23 cellular contexts compared by ENCODE assay signal in the genomic region with DNA sequence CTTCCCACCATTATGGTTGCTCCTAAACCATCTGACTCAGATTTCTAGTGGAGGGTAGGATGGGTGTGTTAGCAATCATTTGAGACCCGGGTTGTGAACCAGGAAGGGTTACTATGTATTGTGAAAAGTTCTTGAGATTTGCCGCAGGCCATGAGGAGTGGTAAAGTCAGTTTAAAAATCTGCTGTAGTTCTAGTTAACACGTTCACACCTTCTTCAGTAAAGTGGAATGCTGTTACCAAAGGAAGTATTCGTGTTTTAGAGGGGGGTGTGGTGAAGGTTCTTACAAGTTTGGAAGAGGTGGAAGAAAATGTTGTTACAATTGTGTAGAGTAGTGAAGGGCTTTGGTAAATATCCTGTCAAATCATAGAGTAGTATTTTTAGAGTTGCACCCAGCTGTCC. TPM values are rescaled to one million over a fixed set of nuclear protein-coding genes. Genes with fewer than 3 reads are reported as not detected.
DNase-seq lines count a peak whose midpoint lies in the region; ATAC-seq, FAIRE-seq and TF ChIP-seq lines count a peak whose summit lies in the region.
"Had no signal": no experiment of that assay in that cellular context is flagged by ENCODE, and none has a peak within 500 bp of the region (broad histone marks: within the 10 kb centered on the region; RNA-seq: fewer than 3 reads in every experiment).

No MANE protein-coding gene starts in this region.

- H3K4me3 ChIP-seq in HepG2 (replicated peaks in 1 of 3; ENCODE audit: insufficient read depth in 1 of 3, low read depth in 2 of 3, low read length in 3 of 3) (no peak overlapping the region), right lobe of liver (no peak overlapping the region), neutrophil (ENCODE audit: low read depth in 1 of 2, low read length in 1 of 2) (peak overlapping the region; percentile 80 to 99)
- H3K4me3 ChIP-seq: SJSA1, suprapubic skin had no signal

- POLR2A ChIA-PET in HepG2 (lab: Yijun Ruan, JAX), result no interaction called here

- ATAC-seq in HepG2 (no peak), right lobe of liver (no peak), esophagus mucosa (peak; percentile 45)
- ATAC-seq: CD8-positive, alpha-beta T cell; heart left ventricle; stimulated activated naive B cell treated with anti-CD40 and anti-IgM and Interleukin-4, amounts not matched to agents 10 μg/mL and 1 μg/mL and 100 μg/mL, for 72 hours had no signal

- H4K20me1 ChIP-seq in HepG2 (ENCODE audit: insufficient read depth, low read length), result peaks cover 11% of the 10 kb centered on the region

- no peak overlapping the region for H2AFZ ChIP-seq in HepG2 (ENCODE audit: low read length)

- in situ Hi-C loops in HepG2 (cut with HindIII; ENCODE audit: extremely low pct_ligation_motif_present, low pct_unique_long_range_greater_than_20kb), result no loop called here

- H3K4me1 ChIP-seq in HepG2 (ENCODE audit: insufficient read depth, low read length) (peaks cover 45% of the 10 kb centered on the region), right lobe of liver (peaks cover 0 to 38% (median 4%) of the 10 kb centered on the region in 4 donors), neutrophil (ENCODE audit: control insufficient read depth in 1 of 2, insufficient read depth in 1 of 2, low read depth in 1 of 2, low read length in 1 of 2) (peaks cover 69% of the 10 kb centered on the region in 2 experiments)

- TF ChIP-seq RAD21 in HepG2 (CRISPR knock-in tag; IDR thresholded peaks at IDR 0.05), result no peak

- no peaks in the 10 kb centered on the region for H3K9me3 ChIP-seq in HepG2 (ENCODE audit: low read length)
- H3K9me3 ChIP-seq in right lobe of liver, result no peaks in the 10 kb centered on the region
- H3K9me3 ChIP-seq in neutrophil, result no peaks in the 10 kb centered on the region
- H3K9me3 ChIP-seq: heart left ventricle, SJSA1, suprapubic skin had no signal

- H3K36me3 ChIP-seq in HepG2 (replicated peaks in 1 of 2; ENCODE audit: control insufficient read depth in 1 of 2, insufficient read depth in 2 of 2, low read length in 2 of 2) (no peaks in the 10 kb centered on the region), right lobe of liver (no peaks in the 10 kb centered on the region), neutrophil (no peaks in the 10 kb centered on the region)
- H3K36me3 ChIP-seq: heart left ventricle, suprapubic skin had no signal

- FAIRE-seq in HepG2 (lab: Jason Lieb, UNC), result no peak
- FAIRE-seq: urothelium cell line had no signal

- TF ChIP-seq POLR2A in HepG2 (IDR thresholded peaks at IDR 0.05; ENCODE audit: insufficient read depth in 1 of 2, low read depth in 2 of 2, low read length in 2 of 2) (no peak), right lobe of liver (IDR thresholded peaks at IDR 0.05) (no peak)

- 89% methylated on average over 4 of the region's 4 CpGs for WGBS in HepG2 (ENCODE audit: low lambda C conversion rate)
- 78% methylated on average over 4 of the region's 4 CpGs for WGBS in right lobe of liver (ENCODE audit: insufficient coverage, low coverage, low lambda C conversion rate, missing lambda C conversion rate)

- intact Hi-C loops in HepG2 (cut with micrococcal nuclease; ENCODE audit: unreplicated experiment), result loop anchor here (10.0 kb wide), 1 partner anchor 109 kb away; no protein-coding TSS in a partner anchor
- intact Hi-C loops in right lobe of liver (cut with DNase I), result no loop called here

- TF ChIP-seq CTCF in HepG2 (CRISPR knock-in tag; IDR thresholded peaks at IDR 0.05), result no peak
- no peak for TF ChIP-seq CTCF in right lobe of liver (IDR thresholded peaks at IDR 0.05)
- TF ChIP-seq CTCF in neutrophil (IDR thresholded peaks at IDR 0.05), result no peak

- peak overlapping the region; percentile 26 for H3K4me2 ChIP-seq in HepG2 (ENCODE audit: low read depth, low read length)

- peaks cover 63% of the 10 kb centered on the region for H3K79me2 ChIP-seq in HepG2 (ENCODE audit: insufficient read depth, low read length)

- no peak overlapping the region for H3K9ac ChIP-seq in HepG2 (ENCODE audit: insufficient read depth, low read depth, low read length)

- H3K27me3 ChIP-seq in HepG2 (ENCODE audit: control insufficient read depth in 1 of 2, insufficient read depth in 2 of 2, low read length in 2 of 2), result no peaks in the 10 kb centered on the region
- H3K27me3 ChIP-seq in right lobe of liver, result no peaks in the 10 kb centered on the region
- no peaks in the 10 kb centered on the region for H3K27me3 ChIP-seq in neutrophil
- H3K27me3 ChIP-seq: heart left ventricle, SJSA1, suprapubic skin had no signal

- DNase-seq in HepG2 (ENCODE audit: low spot score) (no peak), right lobe of liver (no peak), CD1c-positive myeloid dendritic cell (ENCODE audit: extremely low spot score) (no peak), GM19240 (ENCODE audit: insufficient read length, low spot score) (no peak), NCI-H2196 (lab: John Stamatoyannopoulos, UW; ENCODE audit: unreplicated experiment) (no peak)
- no peak for DNase-seq in stimulated activated CD4-positive, alpha-beta T cell treated with anti-CD3 and anti-CD28 coated beads, Interleukin-15, amount 100 ng/mL, for 24 hours
- DNase-seq: activated CD4-positive, alpha-beta T cell treated with anti-CD3 and anti-CD28 coated beads, Interleukin-2, amount 50 U/mL, for 4 hours; activated naive CD4-positive, alpha-beta T cell treated with Interleukin-2 at 50 U/mL for 16 hours; CD8-positive, alpha-beta T cell; heart left ventricle; naive B cell; NCI-H1105; NCI-H1930; NCI-H526 treated with DMSO at 0.1 percent for 48 hours; stimulated activated CD4-positive, alpha-beta T cell treated with anti-CD3 and anti-CD28 coated beads, Interleukin-12 subunit alpha, Interleukin-12 subunit beta, amount 100 ng/mL, for 4 hours; stimulated activated CD4-positive, alpha-beta T cell treated with anti-CD3 and anti-CD28 coated beads, Interleukin-4, amount 100 ng/mL, for 4 hours; stimulated activated naive B cell treated with anti-CD40 and anti-IgM and Interleukin-4, amounts not matched to agents 10 μg/mL and 1 μg/mL and 100 μg/mL, for 72 hours; T-helper 1 cell had no signal

- BruUV-seq in HepG2 (replicated peaks; lab: Mats Ljungman, UMichigan), result no TSS peak

- TF ChIP-seq EP300 in HepG2 (IDR thresholded peaks at IDR 0.05; ENCODE audit: low read depth in 2 of 2, low read length in 2 of 2) (no peak), HepG2 (CRISPR knock-in tag; IDR thresholded peaks at IDR 0.05; ENCODE audit: borderline replicate concordance) (no peak)

- H3K27ac ChIP-seq in HepG2 (ENCODE audit: extremely low read length, insufficient read depth, low read length) (no peak overlapping the region), right lobe of liver (no peak overlapping the region), neutrophil (peak overlapping the region; percentile 98)
- H3K27ac ChIP-seq: SJSA1, suprapubic skin had no signal

- CTCF ChIA-PET in HepG2 (lab: Yijun Ruan, JAX; ENCODE audit: low intra/inter-chr PET ratio, low total read pairs), result no interaction called here

RNA-seq across cellular contexts. Expression of a gene that starts 2.6 kb away (rescaled TPM):
- total RNA-seq in HepG2 (2016; rRNA removed; fragmentation: Illumina TruSeq; extraction: Trizol) (12.6 and 15.8 TPM in 2 replicates), right lobe of liver (10 to 100 TPM; 14.5 to 19.2 (median 18.2) TPM), esophagus mucosa (31.3 TPM)
- 8.7 and 10.0 TPM in 2 replicates for total RNA-seq in HepG2 (2016; cell fraction: cytosol; rRNA removed; fragmentation: Illumina TruSeq; extraction: Trizol; ENCODE audit: low read depth)
- total RNA-seq in HepG2 (2016; cell fraction: insoluble cytoplasmic fraction; rRNA removed; fragmentation: Illumina TruSeq; extraction: Trizol), result 13.0 and 14.8 TPM in 2 replicates
- total RNA-seq in HepG2 (2016; cell fraction: membrane; rRNA removed; fragmentation: Illumina TruSeq; extraction: Trizol), result 5.7 and 6.5 TPM in 2 replicates
- total RNA-seq in HepG2 (2016; cell fraction: nucleus; rRNA removed; fragmentation: Illumina TruSeq; extraction: Trizol), result 13.8 and 18.4 TPM in 2 replicates
- 24.8 and 29.8 TPM in 2 replicates for polyA plus RNA-seq in HepG2 (2011; rRNA removed)
- polyA plus RNA-seq in HepG2 (2011; cell fraction: cytosol; rRNA removed), result 11.2 and 11.6 TPM in 2 replicates
- 118 TPM in 2 replicates for polyA plus RNA-seq in HepG2 (2011; cell fraction: nucleus; rRNA removed)
- polyA plus RNA-seq in HepG2 (2012), result 13.5 and 15.0 TPM in 2 replicates
- polyA plus RNA-seq in HepG2 (2016; cell fraction: cytosol; fragmentation: Illumina TruSeq; extraction: Trizol; ENCODE audit: low read depth), result 0.43 and 0.50 TPM in 2 replicates
- 7.1 and 8.6 TPM in 2 replicates for polyA plus RNA-seq in HepG2 (2016; cell fraction: insoluble cytoplasmic fraction; fragmentation: Illumina TruSeq; extraction: Trizol; ENCODE audit: low read depth)
- polyA plus RNA-seq in HepG2 (2016; cell fraction: membrane; fragmentation: Illumina TruSeq; extraction: Trizol; ENCODE audit: low read depth), result 1.5 and 1.7 TPM in 2 replicates
- 22.3 and 26.9 TPM in 2 replicates for polyA plus RNA-seq in HepG2 (2016; cell fraction: nucleus; fragmentation: Illumina TruSeq; extraction: Trizol; ENCODE audit: insufficient read depth, low read depth)
- polyA minus RNA-seq in HepG2 (2011; rRNA and poly(A)+ RNA removed; ENCODE audit: low replicate concordance), result 28.7 and 66.5 TPM in 2 replicates
- polyA minus RNA-seq in HepG2 (2011; cell fraction: cytosol; rRNA and poly(A)+ RNA removed), result 8.6 and 12.1 TPM in 2 replicates
- polyA minus RNA-seq in HepG2 (2011; cell fraction: nucleus; rRNA and poly(A)+ RNA removed), result 38.9 and 42.6 TPM in 2 replicates

RNA-seq across cellular contexts. Expression of a gene that starts 47.5 kb away (rescaled TPM):
- total RNA-seq in HepG2 (2016; rRNA removed; fragmentation: Illumina TruSeq; extraction: Trizol), result 24.3 and 26.3 TPM in 2 replicates
- 17.6 and 18.6 TPM in 2 replicates for total RNA-seq in HepG2 (2016; cell fraction: cytosol; rRNA removed; fragmentation: Illumina TruSeq; extraction: Trizol; ENCODE audit: low read depth)
- total RNA-seq in HepG2 (2016; cell fraction: insoluble cytoplasmic fraction; rRNA removed; fragmentation: Illumina TruSeq; extraction: Trizol), result 22.7 and 27.6 TPM in 2 replicates
- total RNA-seq in HepG2 (2016; cell fraction: membrane; rRNA removed; fragmentation: Illumina TruSeq; extraction: Trizol), result 25.1 and 25.9 TPM in 2 replicates
- 25.8 and 29.0 TPM in 2 replicates for total RNA-seq in HepG2 (2016; cell fraction: nucleus; rRNA removed; fragmentation: Illumina TruSeq; extraction: Trizol)
- 26.2 and 29.9 TPM in 2 replicates for polyA plus RNA-seq in HepG2 (2011; rRNA removed)
- 17.5 and 19.1 TPM in 2 replicates for polyA plus RNA-seq in HepG2 (2011; cell fraction: cytosol; rRNA removed)
- 43.6 and 44.8 TPM in 2 replicates for polyA plus RNA-seq in HepG2 (2011; cell fraction: nucleus; rRNA removed)
- polyA plus RNA-seq in HepG2 (2012), result 21.1 and 26.8 TPM in 2 replicates
- 18.0 and 18.4 TPM in 2 replicates for polyA plus RNA-seq in HepG2 (2016; cell fraction: cytosol; fragmentation: Illumina TruSeq; extraction: Trizol; ENCODE audit: low read depth)
- polyA plus RNA-seq in HepG2 (2016; cell fraction: insoluble cytoplasmic fraction; fragmentation: Illumina TruSeq; extraction: Trizol; ENCODE audit: low read depth), result 35.0 and 42.8 TPM in 2 replicates
- 25.5 and 26.7 TPM in 2 replicates for polyA plus RNA-seq in HepG2 (2016; cell fraction: membrane; fragmentation: Illumina TruSeq; extraction: Trizol; ENCODE audit: low read depth)
- polyA plus RNA-seq in HepG2 (2016; cell fraction: nucleus; fragmentation: Illumina TruSeq; extraction: Trizol; ENCODE audit: insufficient read depth, low read depth), result 59.5 and 59.7 TPM in 2 replicates
- 45.5 and 76.2 TPM in 2 replicates for polyA minus RNA-seq in HepG2 (2011; rRNA and poly(A)+ RNA removed; ENCODE audit: low replicate concordance)
- 17.1 and 17.2 TPM in 2 replicates for polyA minus RNA-seq in HepG2 (2011; cell fraction: cytosol; rRNA and poly(A)+ RNA removed)
- polyA minus RNA-seq in HepG2 (2011; cell fraction: nucleus; rRNA and poly(A)+ RNA removed), result 38.6 and 40.3 TPM in 2 replicates
- total RNA-seq in right lobe of liver, result 10 to 100 TPM; 41.2 to 56.1 (median 47.4) TPM
- 58.6 TPM for total RNA-seq in esophagus mucosa

Comparison
In these comparisons a context has a peak if more than half of its experiments do, and no peak if none do; other contexts are left out.
1. H3K4me3 ChIP-seq: peak in neutrophil (2 of 2); none in HepG2 (0 of 3) and right lobe of liver (0 of 3).